In genomic region chrX:1392376-1393130, GRCh38 we compare ENCODE assay signal across 1 cellular context.
TF ChIP-seq lines count a peak whose summit lies in the region.

No MANE protein-coding gene starts in this region.

TF ChIP-seq in WTC11, 78 proteins besides CTCF, POLR2A, EP300 and RAD21 (continued from another document):
- TF ChIP-seq NFE2L1 (CRISPR knock-in tag; IDR thresholded peaks at IDR 0.05) (no peak), ZNF416 (CRISPR knock-in tag; IDR thresholded peaks at IDR 0.05) (peak; percentile 50), IRF1 (CRISPR knock-in tag; IDR thresholded peaks at IDR 0.05) (no peak), NR3C1 (CRISPR knock-in tag; conservative IDR thresholded peaks at IDR 0.05; ENCODE audit: low read depth) (no peak), SMAD3 (CRISPR knock-in tag; IDR thresholded peaks at IDR 0.05; ENCODE audit: borderline replicate concordance) (no peak), USF1 (CRISPR knock-in tag; IDR thresholded peaks at IDR 0.05) (no peak), ZBTB21 (CRISPR knock-in tag; IDR thresholded peaks at IDR 0.05; ENCODE audit: borderline replicate concordance) (no peak), RORB (CRISPR knock-in tag; IDR thresholded peaks at IDR 0.05) (no peak), ERG (CRISPR knock-in tag; IDR thresholded peaks at IDR 0.05) (peak; percentile 7; the same call in 1 of the 2 replicates), NFYB (CRISPR knock-in tag; conservative IDR thresholded peaks at IDR 0.05; ENCODE audit: low read depth) (no peak), ZNF232 (CRISPR knock-in tag; IDR thresholded peaks at IDR 0.05) (no peak), ZNF121 (CRISPR knock-in tag; IDR thresholded peaks at IDR 0.05) (no peak), GRHL2 (CRISPR knock-in tag; IDR thresholded peaks at IDR 0.05; ENCODE audit: insufficient replicate concordance, severe bottlenecking) (no peak), ZNF512 (CRISPR knock-in tag; IDR thresholded peaks at IDR 0.05; ENCODE audit: borderline replicate concordance) (no peak), ZSCAN18 (CRISPR knock-in tag; IDR thresholded peaks at IDR 0.05) (no peak), STAT6 (CRISPR knock-in tag; conservative IDR thresholded peaks at IDR 0.05; ENCODE audit: low read depth) (no peak), NR2C2 (CRISPR knock-in tag; IDR thresholded peaks at IDR 0.05) (peak; percentile 94), SP1 (CRISPR knock-in tag; conservative IDR thresholded peaks at IDR 0.05) (no peak; the same call in 1 of the 2 replicates), ATF1 (CRISPR knock-in tag; IDR thresholded peaks at IDR 0.05) (no peak), ZNF425 (CRISPR knock-in tag; conservative IDR thresholded peaks at IDR 0.05) (no peak), HMGA2 (CRISPR knock-in tag; IDR thresholded peaks at IDR 0.05) (no peak), ZBTB43 (CRISPR knock-in tag; IDR thresholded peaks at IDR 0.05) (no peak), ZNF281 (CRISPR knock-in tag; IDR thresholded peaks at IDR 0.05) (0 out of 2 replicates have a peak, but pooled peaks have one; percentile 43), ESRRA (CRISPR knock-in tag; IDR thresholded peaks at IDR 0.05; ENCODE audit: borderline replicate concordance) (peak; percentile 100), GTF2I (CRISPR knock-in tag; conservative IDR thresholded peaks at IDR 0.05) (no peak), ATF6 (CRISPR knock-in tag; IDR thresholded peaks at IDR 0.05) (no peak)
